ENCODE assay signal across 8 cellular contexts in the genomic region with DNA sequence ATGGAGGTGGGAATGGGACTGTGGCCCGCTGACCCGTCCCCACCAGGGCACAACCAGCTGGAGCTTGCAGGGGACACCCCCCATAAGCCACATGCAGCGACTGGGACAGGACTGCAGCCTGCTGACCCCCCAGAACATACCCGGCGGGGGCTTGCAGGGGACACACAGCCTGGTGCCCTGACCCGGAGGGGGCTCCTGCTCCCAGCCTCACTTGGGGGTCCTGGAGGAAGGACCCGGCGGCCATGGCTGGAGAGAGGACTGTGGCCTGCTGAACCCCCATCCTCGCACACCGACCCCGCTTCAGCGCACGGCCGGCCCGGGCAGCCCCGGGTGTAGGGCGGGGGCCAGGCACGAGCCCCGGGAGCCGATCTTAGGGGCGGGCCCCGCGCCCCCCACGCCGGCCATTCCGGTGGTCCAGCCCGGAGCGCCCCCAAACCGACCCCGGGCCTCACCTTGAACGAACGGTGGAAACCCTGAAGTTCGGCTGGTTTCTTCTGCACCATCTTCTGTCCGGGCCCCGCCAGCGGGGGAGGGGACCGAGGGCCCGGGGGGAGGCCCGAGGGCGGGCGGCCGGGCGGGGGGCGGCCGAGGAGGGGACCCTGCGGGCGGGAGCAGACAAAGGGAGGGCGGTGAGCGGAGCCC. TPM values are rescaled to one million over a fixed set of nuclear protein-coding genes. Genes with fewer than 3 reads are reported as not detected.
DNase-seq lines count a peak whose midpoint lies in the region; ATAC-seq, FAIRE-seq and TF ChIP-seq lines count a peak whose summit lies in the region.

No MANE protein-coding gene starts in this region.

- H3K4me2 ChIP-seq in keratinocyte (ENCODE audit: control insufficient read depth, extremely low read depth, insufficient read depth, low read depth, low read length): peak overlapping the region; percentile 95

- ATAC-seq in HG03196 (IDR thresholded peaks at IDR 0.05; ENCODE audit: unreplicated experiment) (peak; percentile 1), GM18870 (IDR thresholded peaks at IDR 0.05; ENCODE audit: unreplicated experiment) (no peak)

- DNase-seq in NK-92 treated with Interleukin-12 subunit alpha and Interleukin-12 subunit beta, amount 100 ng/mL, for 24 hours (lab: John Stamatoyannopoulos, UW): peak; percentile 69
- DNase-seq in NK-92 (lab: John Stamatoyannopoulos, UW; ENCODE audit: unreplicated experiment): no peak
- no peak for DNase-seq in keratinocyte (ENCODE audit: low read depth, low spot score)
- no peak for DNase-seq in T-helper 9 cell

- H3K9ac ChIP-seq in keratinocyte (ENCODE audit: control insufficient read depth, extremely low read depth, insufficient read depth, low read length) (peak overlapping the region; percentile 85), stomach smooth muscle (ENCODE audit: low read length in 2 of 2) (peak overlapping the region; percentile 79 to 80)

- H3K9me3 ChIP-seq in keratinocyte (ENCODE audit: control insufficient read depth, low read depth, low read length) (no peaks in the 10 kb centered on the region), stomach smooth muscle (ENCODE audit: control insufficient read depth in 2 of 2, low read length in 2 of 2) (no peaks in the 10 kb centered on the region)

- no peak overlapping the region for H2AFZ ChIP-seq in keratinocyte (ENCODE audit: control insufficient read depth, low read length)

- H3K36me3 ChIP-seq in keratinocyte (ENCODE audit: control insufficient read depth in 2 of 2, extremely low read depth in 1 of 2, insufficient read depth in 2 of 2, low read length in 2 of 2): peaks cover 12 to 19% of the 10 kb centered on the region in 2 experiments
- peaks cover 4 to 7% of the 10 kb centered on the region in 2 donors for H3K36me3 ChIP-seq in stomach smooth muscle (ENCODE audit: control insufficient read depth in 2 of 2, insufficient read depth in 2 of 2, low read length in 2 of 2)

- H3K4me1 ChIP-seq in keratinocyte (ENCODE audit: control insufficient read depth, extremely low read depth, insufficient read depth, low read length) (peaks cover 46% of the 10 kb centered on the region), stomach smooth muscle (ENCODE audit: control insufficient read depth, insufficient read depth, low read length) (peaks cover 68% of the 10 kb centered on the region)

- dilution Hi-C loops in keratinocyte (cut with MboI; ENCODE audit: extremely low pct_ligation_motif_present, low sequenced_read_pairs): no loop called here

- 1% methylated on average over 33 to 49 of the region's 49 CpGs for WGBS in adipose tissue, 3 donors

- TF ChIP-seq CTCF in keratinocyte (optimal IDR thresholded peaks at IDR 0.05 in 1 of 3, IDR thresholded peaks at IDR 0.05 in 1 of 3, conservative IDR thresholded peaks at IDR 0.05 in 1 of 3; ENCODE audit: extremely low read depth in 1 of 3, insufficient read depth in 2 of 3, low read length in 3 of 3): no peak

- peak overlapping the region; percentile 53 for H3K27ac ChIP-seq in adipose tissue (ENCODE audit: low read depth, low read length)
- H3K27ac ChIP-seq in keratinocyte (ENCODE audit: control insufficient read depth, insufficient read depth, low read length): peak overlapping the region; percentile 58
- peak overlapping the region; percentile 85 for H3K27ac ChIP-seq in stomach smooth muscle (ENCODE audit: low read length)

- FAIRE-seq in keratinocyte (lab: Jason Lieb, UNC): no peak

- H4K20me1 ChIP-seq in keratinocyte (ENCODE audit: control insufficient read depth, extremely low read depth, insufficient read depth, low read length): peaks cover 21% of the 10 kb centered on the region

- H3K9me1 ChIP-seq in keratinocyte (ENCODE audit: control insufficient read depth, extremely low read depth, insufficient read depth, low read length): peaks cover 3% of the 10 kb centered on the region

- H3K4me3 ChIP-seq in keratinocyte (ENCODE audit: control insufficient read depth in 2 of 3, extremely low read depth in 1 of 3, insufficient read depth in 2 of 3, low read depth in 1 of 3, low read length in 3 of 3) (peak overlapping the region; percentile 86 to 88 (median 88)), stomach smooth muscle (ENCODE audit: low read length in 2 of 2) (peak overlapping the region; percentile 89 to 95)

- no peaks in the 10 kb centered on the region for H3K27me3 ChIP-seq in keratinocyte (ENCODE audit: control insufficient read depth, extremely low read depth, insufficient read depth, low read length)
- H3K27me3 ChIP-seq in stomach smooth muscle (ENCODE audit: control insufficient read depth in 1 of 2, insufficient read depth in 2 of 2, low read length in 2 of 2): no peaks in the 10 kb centered on the region

- peaks cover 34% of the 10 kb centered on the region for H3K79me2 ChIP-seq in keratinocyte (ENCODE audit: control insufficient read depth, insufficient read depth, low read length)

RNA-seq across cellular contexts. Expression of a gene that starts 0.6 kb away (rescaled TPM):
- polyA plus RNA-seq in adipose tissue: 100 to 1,000 TPM; 175 to 226 (median 190) TPM
- polyA plus RNA-seq in keratinocyte: 64.0 to 113 TPM (median 88.3 TPM) in 3 replicates
- polyA plus RNA-seq in keratinocyte (2011; ENCODE audit: low read depth): 155 TPM
- polyA plus RNA-seq in keratinocyte (2011; cell fraction: cytosol; rRNA removed): 54.2 and 95.8 TPM in 2 replicates
- polyA plus RNA-seq in keratinocyte (2011; cell fraction: nucleus; rRNA removed): 87.3 and 99.2 TPM in 2 replicates
- 101 and 231 TPM in 2 replicates for polyA plus RNA-seq in keratinocyte (2012; ENCODE audit: low replicate concordance)
- 111 to 139 TPM (median 130 TPM) in 3 replicates for polyA minus RNA-seq in keratinocyte
- polyA minus RNA-seq in keratinocyte (2011; cell fraction: cytosol; rRNA and poly(A)+ RNA removed): 391 TPM
- 86.2 and 87.5 TPM in 2 replicates for polyA minus RNA-seq in keratinocyte (2011; cell fraction: nucleus; rRNA and poly(A)+ RNA removed)

RNA-seq across cellular contexts. Expression of a gene that starts 35.0 kb away (rescaled TPM):
- polyA plus RNA-seq in adipose tissue: 10 to 100 TPM; 32.5 to 57.5 (median 47.4) TPM
- 19.2 to 24.7 TPM (median 22.3 TPM) in 3 replicates for polyA plus RNA-seq in keratinocyte
- 8.6 TPM for polyA plus RNA-seq in keratinocyte (2011; ENCODE audit: low read depth)
- 11.0 and 32.9 TPM in 2 replicates for polyA plus RNA-seq in keratinocyte (2011; cell fraction: cytosol; rRNA removed)
- 14.9 and 23.3 TPM in 2 replicates for polyA plus RNA-seq in keratinocyte (2011; cell fraction: nucleus; rRNA removed)
- 25.2 and 57.3 TPM in 2 replicates for polyA plus RNA-seq in keratinocyte (2012; ENCODE audit: low replicate concordance)
- polyA minus RNA-seq in keratinocyte: 17.0 to 54.3 TPM (median 18.8 TPM) in 3 replicates
- 68.1 TPM for polyA minus RNA-seq in keratinocyte (2011; cell fraction: cytosol; rRNA and poly(A)+ RNA removed)
- 18.3 and 19.4 TPM in 2 replicates for polyA minus RNA-seq in keratinocyte (2011; cell fraction: nucleus; rRNA and poly(A)+ RNA removed)

RNA-seq across cellular contexts. Expression of a gene that starts 45.7 kb away (rescaled TPM):
- polyA plus RNA-seq in adipose tissue: 10 to 100 TPM; 10.1 to 35.7 (median 28.6) TPM
- 24.1 to 61.8 TPM (median 34.2 TPM) in 3 replicates for polyA plus RNA-seq in keratinocyte
- 8.6 TPM for polyA plus RNA-seq in keratinocyte (2011; ENCODE audit: low read depth)
- polyA plus RNA-seq in keratinocyte (2011; cell fraction: cytosol; rRNA removed): 35.7 and 45.2 TPM in 2 replicates
- polyA plus RNA-seq in keratinocyte (2011; cell fraction: nucleus; rRNA removed): 44.3 and 61.8 TPM in 2 replicates
- polyA plus RNA-seq in keratinocyte (2012; ENCODE audit: low replicate concordance): 20.9 and 52.4 TPM in 2 replicates
- 57.5 to 202 TPM (median 64.4 TPM) in 3 replicates for polyA minus RNA-seq in keratinocyte
- 125 TPM for polyA minus RNA-seq in keratinocyte (2011; cell fraction: cytosol; rRNA and poly(A)+ RNA removed)
- polyA minus RNA-seq in keratinocyte (2011; cell fraction: nucleus; rRNA and poly(A)+ RNA removed): 30.7 and 47.2 TPM in 2 replicates

RNA-seq across cellular contexts. Expression of a gene that starts 46.2 kb away (rescaled TPM):
- polyA plus RNA-seq in adipose tissue (10 to 100 TPM in 2 of 3 donors, 1 to 10 TPM in 1; 6.5 to 18.7 (median 17.0) TPM), keratinocyte (6.0 to 14.9 TPM (median 6.7 TPM) in 3 replicates)
- polyA plus RNA-seq in keratinocyte (2011; ENCODE audit: low read depth): 1.8 TPM
- 3.4 and 6.7 TPM in 2 replicates for polyA plus RNA-seq in keratinocyte (2011; cell fraction: cytosol; rRNA removed)
- polyA plus RNA-seq in keratinocyte (2011; cell fraction: nucleus; rRNA removed): 23.2 and 33.2 TPM in 2 replicates
- polyA plus RNA-seq in keratinocyte (2012; ENCODE audit: low replicate concordance): 6.3 and 7.6 TPM in 2 replicates
- 5.0 to 8.4 TPM (median 7.2 TPM) in 3 replicates for polyA minus RNA-seq in keratinocyte
- 3.5 TPM for polyA minus RNA-seq in keratinocyte (2011; cell fraction: cytosol; rRNA and poly(A)+ RNA removed)
- polyA minus RNA-seq in keratinocyte (2011; cell fraction: nucleus; rRNA and poly(A)+ RNA removed): 1.6 and 3.3 TPM in 2 replicates
